ENCODE assay signal across 1 cellular context in genomic region chr19:1651061-1651547, GRCh38.
TF ChIP-seq lines count a peak whose summit lies in the region.

No MANE protein-coding gene starts in this region.

TF ChIP-seq in A549, 52 proteins besides CTCF, POLR2A, EP300 and RAD21 (continued from another document):
- TF ChIP-seq ATOH8 (CRISPR knock-in tag; IDR thresholded peaks at IDR 0.05; ENCODE audit: low read depth) (no peak), RCOR1 (IDR thresholded peaks at IDR 0.05; ENCODE audit: low read depth, low read length) (no peak), ZNF302 (CRISPR knock-in tag; IDR thresholded peaks at IDR 0.05) (no peak), MAFK (IDR thresholded peaks at IDR 0.05; ENCODE audit: partially characterized antibody) (no peak), TFCP2L1 (CRISPR knock-in tag; IDR thresholded peaks at IDR 0.05) (no peak), FOXS1 (CRISPR knock-in tag; IDR thresholded peaks at IDR 0.05) (no peak), FOSB (CRISPR knock-in tag; IDR thresholded peaks at IDR 0.05) (no peak), HOXB13 (CRISPR knock-in tag; IDR thresholded peaks at IDR 0.05; ENCODE audit: low read depth) (no peak), KDM5A (IDR thresholded peaks at IDR 0.05) (no peak), PBX3 (IDR thresholded peaks at IDR 0.05) (no peak), HEYL (CRISPR knock-in tag; IDR thresholded peaks at IDR 0.05) (no peak), GATA3 (IDR thresholded peaks at IDR 0.05; ENCODE audit: borderline replicate concordance) (no peak)
